Comparison of ENCODE assay signal across 4 cellular contexts in the genomic region with DNA sequence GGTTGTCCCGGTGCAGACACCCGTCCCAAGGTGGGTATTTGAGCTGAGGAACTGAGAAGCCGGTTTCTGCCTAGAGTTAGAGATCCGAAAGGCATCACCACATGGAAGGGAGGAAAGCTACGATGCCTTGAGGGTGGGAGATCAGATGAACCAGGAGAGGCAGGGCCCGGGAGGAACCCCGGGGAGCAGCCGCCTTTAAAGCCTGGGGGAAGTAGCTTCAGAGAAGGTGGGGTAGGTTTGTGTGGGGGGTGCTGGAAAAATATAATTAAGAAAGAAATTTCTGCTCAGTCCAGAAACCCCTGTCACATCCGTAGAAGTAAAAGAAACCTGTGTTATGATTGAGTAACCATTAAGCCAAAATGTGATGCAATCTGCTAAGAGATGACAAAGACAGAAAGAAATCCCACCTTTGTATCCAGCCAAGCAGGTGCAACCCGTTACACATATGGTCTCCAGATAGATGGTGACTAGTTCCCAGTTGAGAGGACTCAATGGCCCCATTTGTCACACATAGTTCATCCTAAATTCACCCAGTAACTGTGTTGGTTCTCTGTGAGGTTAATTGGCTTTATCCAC. TPM values are rescaled to one million over a fixed set of nuclear protein-coding genes. Genes with fewer than 3 reads are reported as not detected.
"Had no signal": no experiment of that assay in that cellular context is flagged by ENCODE, and none has a peak within 500 bp of the region (broad histone marks: within the 10 kb centered on the region; RNA-seq: fewer than 3 reads in every experiment).

No MANE protein-coding gene starts in this region.

RNA-seq across cellular contexts. Expression of a gene that starts 34.2 kb away (rescaled TPM):
- total RNA-seq: GM23338, H1, H9, HT1080 had no signal

RNA-seq across cellular contexts. Expression of a gene that starts 55.1 kb away (rescaled TPM):
- total RNA-seq: GM23338, H1, H9 had no signal
